Comparison of ENCODE assay signal across 9 cellular contexts in genomic region chr20:52975024-52975732, GRCh38. TPM values are rescaled to one million over a fixed set of nuclear protein-coding genes. Genes with fewer than 3 reads are reported as not detected.
DNase-seq lines count a peak whose midpoint lies in the region; ATAC-seq and TF ChIP-seq lines count a peak whose summit lies in the region.
"Had no signal": no experiment of that assay in that cellular context is flagged by ENCODE, and none has a peak within 500 bp of the region (broad histone marks: within the 10 kb centered on the region; RNA-seq: fewer than 3 reads in every experiment).

No MANE protein-coding gene starts in this region.

- peaks cover 40% of the 10 kb centered on the region for H3K27me3 Mint-ChIP-seq in activated B cell treated with CpG ODN at 0.5 μM for 24 hours

- H3K36me3 Mint-ChIP-seq in activated B cell treated with CpG ODN at 0.5 μM for 24 hours (ENCODE audit: low read depth), result no peaks in the 10 kb centered on the region

- peak; percentile 77 for DNase-seq in NCI-H146 (lab: John Stamatoyannopoulos, UW)
- no peak for DNase-seq in activated B cell treated with CpG ODN at 0.5 μM for 24 hours
- no peak for DNase-seq in foreskin keratinocyte
- DNase-seq in stimulated activated CD4-positive, alpha-beta T cell treated with anti-CD3 and anti-CD28 coated beads, Interleukin-4, amount 100 ng/mL, for 4 hours, result peak; percentile 22 to 60
- no peak for DNase-seq in GF-D8 (lab: John Stamatoyannopoulos, UW)
- no peak for DNase-seq in activated CD8-positive, alpha-beta memory T cell treated with anti-CD3 and anti-CD28 coated beads for 24 hours
- DNase-seq: NCI-H2171, retina had no signal

- peak overlapping the region; percentile 36 for H3K4me3 Mint-ChIP-seq in activated B cell treated with CpG ODN at 0.5 μM for 24 hours

- TF ChIP-seq CTCF in activated B cell treated with CpG ODN at 0.5 μM for 24 hours (IDR thresholded peaks at IDR 0.05) (no peak), foreskin keratinocyte (conservative IDR thresholded peaks at IDR 0.05) (no peak)

- POLR2A ChIA-PET in activated B cell treated with CpG ODN at 0.5 μM for 24 hours (lab: Charles Lee), result interaction anchor here (1.6 kb wide), 1 partner anchor 26 kb away, joined by 9 read pairs; no protein-coding TSS in a partner anchor

- H3K4me1 Mint-ChIP-seq in activated B cell treated with CpG ODN at 0.5 μM for 24 hours, result peaks cover 25% of the 10 kb centered on the region

- H3K4me1 ChIP-seq in foreskin keratinocyte, result peaks cover 21% of the 10 kb centered on the region

- H3K27ac ChIP-seq in foreskin keratinocyte, result peak overlapping the region; percentile 8

- H3K9me3 Mint-ChIP-seq in activated B cell treated with CpG ODN at 0.5 μM for 24 hours, result peaks cover 6% of the 10 kb centered on the region

- no peak overlapping the region for H3K27ac Mint-ChIP-seq in activated B cell treated with CpG ODN at 0.5 μM for 24 hours

- intact Hi-C loops in activated B cell treated with CpG ODN at 0.5 μM for 24 hours (cut with micrococcal nuclease), result no loop called here

- ATAC-seq in activated B cell treated with CpG ODN at 0.5 μM for 24 hours (ENCODE audit: low read depth) (no peak), foreskin keratinocyte (no peak), GM18909 (IDR thresholded peaks at IDR 0.05; ENCODE audit: poor library complexity, unreplicated experiment) (no peak)

- no peaks in the 10 kb centered on the region for H3K27me3 ChIP-seq in foreskin keratinocyte

- CTCF ChIA-PET in activated B cell treated with CpG ODN at 0.5 μM for 24 hours (lab: Charles Lee), result no interaction called here

RNA-seq across cellular contexts. Expression of gene TSHZ2, which starts 3.0 kb away (rescaled TPM):
- 1.5 and 1.7 TPM in 2 replicates for total RNA-seq in activated B cell treated with CpG ODN at 0.5 μM for 24 hours
- 1.3 and 1.6 TPM in 2 replicates for total RNA-seq in foreskin keratinocyte
- polyA plus RNA-seq in foreskin keratinocyte, result 0.72 and 0.77 TPM in 2 replicates

Comparison
In these comparisons a context has a peak if more than half of its experiments do, and no peak if none do; other contexts are left out.
1. DNase-seq: peak in NCI-H146 (single experiment) and stimulated activated CD4-positive, alpha-beta T cell treated with anti-CD3 and anti-CD28 coated beads, Interleukin-4, amount 100 ng/mL, for 4 hours (2 of 2); none in activated B cell treated with CpG ODN at 0.5 μM for 24 hours (single experiment), foreskin keratinocyte (0 of 2), GF-D8 (single experiment) and activated CD8-positive, alpha-beta memory T cell treated with anti-CD3 and anti-CD28 coated beads for 24 hours (single experiment).